ENCODE assay signal across 20 cellular contexts in the genomic region with DNA sequence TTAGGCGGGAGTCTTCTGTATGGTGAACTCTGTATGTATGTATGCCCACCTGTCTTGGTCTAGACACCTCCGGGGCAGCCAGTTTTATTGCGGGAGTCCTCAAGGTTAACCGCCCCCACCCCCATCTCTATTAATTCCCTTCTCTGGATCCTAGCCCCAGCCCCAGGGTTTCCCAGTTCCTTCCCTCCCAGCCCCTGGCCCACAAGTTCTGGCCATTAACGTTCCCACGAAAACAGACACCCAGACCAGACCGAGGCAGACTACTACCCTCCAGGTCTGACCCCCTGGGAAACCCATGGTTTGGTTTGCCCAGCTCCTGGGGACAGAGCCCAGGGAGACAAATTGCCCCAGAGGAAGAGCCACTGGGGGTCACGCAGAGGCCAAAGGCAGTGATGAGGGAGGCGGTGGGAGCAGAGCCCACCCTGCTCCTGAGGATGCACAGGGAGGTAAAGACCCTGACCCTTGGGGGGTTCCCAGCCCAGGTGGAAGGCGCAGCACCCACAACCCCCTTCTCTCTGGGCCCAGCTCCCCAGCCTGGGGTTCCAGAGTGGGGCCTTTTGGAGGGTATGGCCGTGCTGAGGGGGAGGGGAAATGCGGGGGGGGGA. TPM values are rescaled to one million over a fixed set of nuclear protein-coding genes. Genes with fewer than 3 reads are reported as not detected.
A peak's percentile ranks its signal among the peaks of the same experiment; 100 is the strongest.
DNase-seq lines count a peak whose midpoint lies in the region; ATAC-seq and TF ChIP-seq lines count a peak whose summit lies in the region.
"Had no signal": no experiment of that assay in that cellular context is flagged by ENCODE, and none has a peak within 500 bp of the region (broad histone marks: within the 10 kb centered on the region; RNA-seq: fewer than 3 reads in every experiment).

No MANE protein-coding gene starts in this region.

- H3K27ac ChIP-seq in spleen: peak overlapping the region in 7 of 8 donors; percentile 20 to 85 (median 70)
- H3K27ac ChIP-seq: KMS-11, VCaP had no signal

- no peak for TF ChIP-seq POLR2A in spleen (IDR thresholded peaks at IDR 0.05)

- CTCF ChIA-PET in activated naive CD4-positive, alpha-beta T cell treated with anti-CD3 and anti-CD28 coated beads for 36 hours (lab: Charles Lee): interaction anchor here (6.5 to 8.3 kb wide), 2 partner anchors 15 to 31 kb away, joined by 128 to 158 read pairs; a partner anchor contains a TSS
- CTCF ChIA-PET in WTC11 (lab: Charles Lee): no interaction called here

- H3K27me3 Mint-ChIP-seq in activated naive CD4-positive, alpha-beta T cell treated with anti-CD3 and anti-CD28 coated beads for 36 hours (ENCODE audit: low read depth): no peaks in the 10 kb centered on the region
- H3K27me3 Mint-ChIP-seq in T-helper 17 cell (no peaks in the 10 kb centered on the region), WTC11 (ENCODE audit: low read depth) (peaks cover 7% of the 10 kb centered on the region)
- H3K27me3 Mint-ChIP-seq in activated naive CD8-positive, alpha-beta T cell treated with anti-CD3 and anti-CD28 coated beads, Interleukin-2, amount 50 U/mL, for 24 hours: no peaks in the 10 kb centered on the region

- intact Hi-C loops in activated naive CD4-positive, alpha-beta T cell treated with anti-CD3 and anti-CD28 coated beads for 36 hours (cut with micrococcal nuclease): no loop called here
- intact Hi-C loops in spleen (cut with DNase I; ENCODE audit: low total_unique reads): no loop called here

- H3K9me3 ChIP-seq in T-helper 17 cell (ENCODE audit: control insufficient read depth, low read length, poor library complexity, severe bottlenecking) (no peaks in the 10 kb centered on the region), spleen (no peaks in the 10 kb centered on the region)

- H3K27me3 ChIP-seq in spleen (replicated peaks in 1 of 7): no peaks in the 10 kb centered on the region

- WGBS in spleen, 5 donors: 67 to 85% (median 70%) methylated on average over 10 to 12 of the region's 12 CpGs

- TF ChIP-seq CTCF in spleen (IDR thresholded peaks at IDR 0.05 in 8 of 11, conservative IDR thresholded peaks at IDR 0.05 in 3 of 11) (no peak), WTC11 (IDR thresholded peaks at IDR 0.05) (no peak)

- no peaks in the 10 kb centered on the region for H3K9me3 Mint-ChIP-seq in activated naive CD4-positive, alpha-beta T cell treated with anti-CD3 and anti-CD28 coated beads for 36 hours
- H3K9me3 Mint-ChIP-seq in activated naive CD8-positive, alpha-beta T cell treated with anti-CD3 and anti-CD28 coated beads, Interleukin-2, amount 50 U/mL, for 24 hours: no peaks in the 10 kb centered on the region
- no peaks in the 10 kb centered on the region for H3K9me3 Mint-ChIP-seq in WTC11
- H3K9me3 Mint-ChIP-seq: dendritic cell treated with granulocyte-macrophage colony-stimulating factor and Interleukin-4, amounts not matched to agents 40 ng/mL and 50 ng/mL, for 4 days; nephron had no signal

- H3K36me3 ChIP-seq in spleen: peaks cover 0 to 58% (median 9%) of the 10 kb centered on the region in 6 donors

- H3K4me3 Mint-ChIP-seq in activated naive CD4-positive, alpha-beta T cell treated with anti-CD3 and anti-CD28 coated beads for 36 hours: peak overlapping the region; percentile 57
- H3K4me3 Mint-ChIP-seq in T-helper 17 cell: peak overlapping the region; percentile 63
- H3K4me3 Mint-ChIP-seq in activated naive CD8-positive, alpha-beta T cell treated with anti-CD3 and anti-CD28 coated beads, Interleukin-2, amount 50 U/mL, for 24 hours: peak overlapping the region; percentile 10
- no peak overlapping the region for H3K4me3 Mint-ChIP-seq in WTC11
- H3K4me3 Mint-ChIP-seq: dendritic cell treated with granulocyte-macrophage colony-stimulating factor and Interleukin-4, amounts not matched to agents 40 ng/mL and 50 ng/mL, for 4 days; nephron had no signal

- peaks cover 37% of the 10 kb centered on the region for H3K36me3 Mint-ChIP-seq in activated naive CD4-positive, alpha-beta T cell treated with anti-CD3 and anti-CD28 coated beads for 36 hours (ENCODE audit: low read depth)
- H3K36me3 Mint-ChIP-seq in T-helper 17 cell (ENCODE audit: low read depth): no peaks in the 10 kb centered on the region
- H3K36me3 Mint-ChIP-seq in activated naive CD8-positive, alpha-beta T cell treated with anti-CD3 and anti-CD28 coated beads, Interleukin-2, amount 50 U/mL, for 24 hours (ENCODE audit: low read depth): peaks cover 11% of the 10 kb centered on the region
- no peaks in the 10 kb centered on the region for H3K36me3 Mint-ChIP-seq in WTC11

- no peak for ATAC-seq in T-helper 17 cell
- no peak for ATAC-seq in activated naive CD8-positive, alpha-beta T cell treated with anti-CD3 and anti-CD28 coated beads, Interleukin-2, amount 50 U/mL, for 24 hours
- no peak for ATAC-seq in GM19351 (IDR thresholded peaks at IDR 0.05; ENCODE audit: unreplicated experiment)
- no peak for ATAC-seq in GM18909 (IDR thresholded peaks at IDR 0.05; ENCODE audit: poor library complexity, unreplicated experiment)
- ATAC-seq in WTC11: no peak
- ATAC-seq: Panc1 had no signal

- peaks cover 49 to 98% (median 81%) of the 10 kb centered on the region in 6 donors for H3K4me1 ChIP-seq in spleen

- H3K27ac Mint-ChIP-seq in activated naive CD4-positive, alpha-beta T cell treated with anti-CD3 and anti-CD28 coated beads for 36 hours: peak overlapping the region; percentile 98
- H3K27ac Mint-ChIP-seq in T-helper 17 cell (peak overlapping the region; percentile 47), WTC11 (no peak overlapping the region)
- H3K27ac Mint-ChIP-seq in activated naive CD8-positive, alpha-beta T cell treated with anti-CD3 and anti-CD28 coated beads, Interleukin-2, amount 50 U/mL, for 24 hours: peak overlapping the region; percentile 98
- H3K27ac Mint-ChIP-seq: dendritic cell treated with granulocyte-macrophage colony-stimulating factor and Interleukin-4, amounts not matched to agents 40 ng/mL and 50 ng/mL, for 4 days had no signal

- no peak for DNase-seq in activated naive CD4-positive, alpha-beta T cell treated with anti-CD3 and anti-CD28 coated beads for 36 hours
- DNase-seq in activated naive CD4-positive, alpha-beta T cell (lab: John Stamatoyannopoulos, UW): no peak
- DNase-seq in T-helper 17 cell: no peak
- no peak for DNase-seq in activated naive CD8-positive, alpha-beta T cell treated with anti-CD3 and anti-CD28 coated beads, Interleukin-2, amount 50 U/mL, for 24 hours
- peak; percentile 73 for DNase-seq in spleen
- no peak for DNase-seq in WTC11 (ENCODE audit: low spot score)
- DNase-seq: Calu3, NCI-H1092 treated with DMSO at 0.1 percent for 48 hours had no signal

- peaks cover 89% of the 10 kb centered on the region for H3K4me1 Mint-ChIP-seq in activated naive CD4-positive, alpha-beta T cell treated with anti-CD3 and anti-CD28 coated beads for 36 hours (ENCODE audit: low read depth)
- peaks cover 63% of the 10 kb centered on the region for H3K4me1 Mint-ChIP-seq in T-helper 17 cell
- H3K4me1 Mint-ChIP-seq in activated naive CD8-positive, alpha-beta T cell treated with anti-CD3 and anti-CD28 coated beads, Interleukin-2, amount 50 U/mL, for 24 hours: peaks cover 89% of the 10 kb centered on the region
- peaks cover 7% of the 10 kb centered on the region for H3K4me1 Mint-ChIP-seq in WTC11

- H3K4me3 ChIP-seq in spleen: peak overlapping the region in 1 of 8 donors; percentile 39

- POLR2A ChIA-PET in WTC11 (lab: Charles Lee): interaction anchor here (0.6 kb wide), 1 partner anchor 255 kb away, joined by 4 read pairs; a partner anchor contains a TSS

TF ChIP-seq in WTC11, 78 proteins besides CTCF, POLR2A, EP300 and RAD21:
- TF ChIP-seq, protein P1, sequence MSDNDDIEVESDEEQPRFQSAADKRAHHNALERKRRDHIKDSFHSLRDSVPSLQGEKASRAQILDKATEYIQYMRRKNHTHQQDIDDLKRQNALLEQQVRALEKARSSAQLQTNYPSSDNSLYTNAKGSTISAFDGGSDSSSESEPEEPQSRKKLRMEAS (CRISPR knock-in tag; IDR thresholded peaks at IDR 0.05): no peak

RNA-seq across cellular contexts. Expression of a gene that starts 8.5 kb away (rescaled TPM):
- 10 to 100 TPM; 19.5 to 19.7 TPM for total RNA-seq in activated naive CD4-positive, alpha-beta T cell treated with anti-CD3 and anti-CD28 coated beads for 36 hours
- total RNA-seq in T-helper 17 cell (1 to 10 TPM; 2.4 to 2.6 TPM), spleen (10 to 100 TPM; 11.6 to 28.0 (median 19.6) TPM), WTC11 (2021) (14.7 to 17.4 TPM (median 15.8 TPM) in 3 replicates)
- polyA plus RNA-seq in spleen: 10 to 100 TPM in 2 of 3 donors, 1 to 10 TPM in 1; 3.8 to 25.7 (median 10.2) TPM

RNA-seq across cellular contexts. Expression of a gene that starts 30.5 kb away (rescaled TPM):
- 10 to 100 TPM; 50.6 to 52.3 TPM for total RNA-seq in activated naive CD4-positive, alpha-beta T cell treated with anti-CD3 and anti-CD28 coated beads for 36 hours
- total RNA-seq in T-helper 17 cell: 1 to 10 TPM; 7.9 to 8.8 TPM
- total RNA-seq in spleen: 10 to 100 TPM; 10.4 to 21.7 (median 12.2) TPM
- 1 to 10 TPM; 2.6 to 8.3 (median 3.8) TPM for polyA plus RNA-seq in spleen
- 0.15 to 0.18 TPM in 2 of 3 replicates, not detected in the other for total RNA-seq in WTC11 (2021)
- total RNA-seq: Calu3, G401, H7, lung microvascular endothelial cell, renal cortical epithelial cell had no signal
- polyA plus RNA-seq: AG04450 had no signal

RNA-seq across cellular contexts. Expression of a gene that starts 52.8 kb away (rescaled TPM):
- total RNA-seq in activated naive CD4-positive, alpha-beta T cell treated with anti-CD3 and anti-CD28 coated beads for 36 hours: 100 to 1,000 TPM; 602 to 614 TPM
- total RNA-seq in T-helper 17 cell (100 to 1,000 TPM; 183 to 196 TPM), spleen (100 to 1,000 TPM; 232 to 331 (median 259) TPM), WTC11 (2021) (437 to 506 TPM (median 452 TPM) in 3 replicates)
- 10 to 100 TPM; 37.0 to 56.7 (median 49.0) TPM for polyA plus RNA-seq in spleen
